Comparison of ENCODE assay signal across 8 cellular contexts in the genomic region with DNA sequence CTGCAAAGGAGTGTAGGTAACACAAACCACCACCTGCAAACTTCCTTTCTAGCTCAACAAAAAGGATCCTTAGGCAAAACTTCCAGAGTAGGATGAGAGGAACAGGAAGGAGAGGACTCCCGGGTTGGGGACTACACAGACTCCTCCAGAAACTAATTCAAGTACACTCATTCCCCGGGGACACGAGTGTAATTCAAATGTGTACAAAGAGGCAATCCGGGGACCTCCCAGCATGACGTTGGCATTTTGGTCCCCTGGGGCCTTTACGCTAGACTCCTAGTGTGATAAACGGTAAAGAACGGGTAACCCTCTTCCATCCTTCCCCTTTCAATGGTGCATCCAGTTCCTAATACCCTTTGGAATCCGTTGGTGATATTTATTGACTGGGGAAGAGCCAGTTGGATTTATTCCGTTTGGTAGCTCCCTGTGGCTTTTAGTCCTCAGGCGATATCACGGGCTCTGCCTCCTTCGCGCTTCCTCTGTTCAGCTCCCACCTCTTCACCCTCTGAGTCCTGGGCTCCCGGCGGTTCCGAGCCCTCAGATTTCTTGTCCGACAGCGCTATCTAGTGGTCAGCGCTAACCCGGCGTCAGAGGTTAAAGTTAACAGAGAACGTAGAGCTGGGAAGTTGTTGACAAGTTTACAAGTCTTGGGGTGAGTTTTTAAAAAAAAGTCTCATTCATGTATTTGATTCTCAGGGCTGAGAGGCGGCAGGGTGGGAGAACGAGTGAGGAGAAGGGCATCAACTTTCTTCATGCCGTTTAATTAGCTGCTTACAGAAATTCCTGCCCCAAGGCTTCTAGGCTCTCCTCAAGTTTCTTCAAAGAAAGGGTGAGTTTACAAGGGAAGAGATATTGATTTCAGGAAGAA. TPM values are rescaled to one million over a fixed set of nuclear protein-coding genes. Genes with fewer than 3 reads are reported as not detected.
DNase-seq lines count a peak whose midpoint lies in the region; ATAC-seq and TF ChIP-seq lines count a peak whose summit lies in the region.

No MANE protein-coding gene starts in this region.

- TF ChIP-seq CTCF in OCI-LY7 (conservative IDR thresholded peaks at IDR 0.05; ENCODE audit: low read length): peak; percentile 97
- peak; percentile 88 for TF ChIP-seq CTCF in nephron progenitor cell (IDR thresholded peaks at IDR 0.05)

- peak overlapping the region; percentile 71 for H3K4me3 Mint-ChIP-seq in nephron progenitor cell
- H3K4me3 Mint-ChIP-seq in stimulated activated naive CD8-positive, alpha-beta T cell treated with anti-CD3 and anti-CD28 coated beads, Interleukin-15, Interleukin-2, amounts not matched to agents 100 ng/mL and 50 ng/mL, for 24 hours: peak overlapping the region; percentile 65

- no peaks in the 10 kb centered on the region for H3K36me3 ChIP-seq in HUES48 (ENCODE audit: control insufficient read depth, insufficient read depth, low read length)
- no peaks in the 10 kb centered on the region for H3K36me3 ChIP-seq in OCI-LY7 (ENCODE audit: insufficient read depth, low read length)

- H3K4me1 ChIP-seq in HUES48 (ENCODE audit: control insufficient read depth, insufficient read depth, low read length) (peaks cover 73% of the 10 kb centered on the region), OCI-LY7 (ENCODE audit: insufficient read depth, low read length, poor library complexity, severe bottlenecking) (no peaks in the 10 kb centered on the region)

- BruUV-seq in OCI-LY7 (replicated peaks; lab: Mats Ljungman, UMichigan): no TSS peak

- H3K4me1 Mint-ChIP-seq in nephron progenitor cell: peaks cover 73% of the 10 kb centered on the region
- peaks cover 51% of the 10 kb centered on the region for H3K4me1 Mint-ChIP-seq in stimulated activated naive CD8-positive, alpha-beta T cell treated with anti-CD3 and anti-CD28 coated beads, Interleukin-15, Interleukin-2, amounts not matched to agents 100 ng/mL and 50 ng/mL, for 24 hours (ENCODE audit: low read depth)

- peaks cover 57% of the 10 kb centered on the region for H3K27me3 ChIP-seq in HUES48 (ENCODE audit: control insufficient read depth, insufficient read depth, low read length)

- peaks cover 66% of the 10 kb centered on the region for H3K27me3 Mint-ChIP-seq in nephron progenitor cell (ENCODE audit: low read depth, poor library complexity)
- H3K27me3 Mint-ChIP-seq in stimulated activated naive CD8-positive, alpha-beta T cell treated with anti-CD3 and anti-CD28 coated beads, Interleukin-15, Interleukin-2, amounts not matched to agents 100 ng/mL and 50 ng/mL, for 24 hours: peaks cover 82% of the 10 kb centered on the region

- no peak overlapping the region for H3K27ac Mint-ChIP-seq in nephron progenitor cell
- no peak overlapping the region for H3K27ac Mint-ChIP-seq in stimulated activated naive CD8-positive, alpha-beta T cell treated with anti-CD3 and anti-CD28 coated beads, Interleukin-15, Interleukin-2, amounts not matched to agents 100 ng/mL and 50 ng/mL, for 24 hours

- intact Hi-C loops in OCI-LY7 (cut with micrococcal nuclease; ENCODE audit: unreplicated experiment): loop anchor here (2.0 to 5.0 kb wide), 4 partner anchors 1116 to 1472 kb away; no protein-coding TSS in a partner anchor

- no peaks in the 10 kb centered on the region for H4K20me1 ChIP-seq in OCI-LY7 (ENCODE audit: insufficient read depth, low read length)

- H3K9ac ChIP-seq in HUES48 (ENCODE audit: low read depth, low read length): no peak overlapping the region

- H3K9me3 Mint-ChIP-seq in nephron progenitor cell: no peaks in the 10 kb centered on the region
- H3K9me3 Mint-ChIP-seq in stimulated activated naive CD8-positive, alpha-beta T cell treated with anti-CD3 and anti-CD28 coated beads, Interleukin-15, Interleukin-2, amounts not matched to agents 100 ng/mL and 50 ng/mL, for 24 hours: no peaks in the 10 kb centered on the region

- H3K36me3 Mint-ChIP-seq in nephron progenitor cell (ENCODE audit: low read depth): no peaks in the 10 kb centered on the region
- H3K36me3 Mint-ChIP-seq in stimulated activated naive CD8-positive, alpha-beta T cell treated with anti-CD3 and anti-CD28 coated beads, Interleukin-15, Interleukin-2, amounts not matched to agents 100 ng/mL and 50 ng/mL, for 24 hours (ENCODE audit: low read depth): no peaks in the 10 kb centered on the region

- H3K4me3 ChIP-seq in HUES48 (ENCODE audit: low read depth, low read length) (peak overlapping the region; percentile 83), OCI-LY7 (ENCODE audit: low read depth, low read length, poor library complexity, severe bottlenecking) (no peak overlapping the region)

- no peaks in the 10 kb centered on the region for H3K9me2 ChIP-seq in OCI-LY7 (ENCODE audit: insufficient read depth, low read length)

- DNase-seq in DMS153 (lab: John Stamatoyannopoulos, UW) (peak; percentile 74), OCI-LY7 (ENCODE audit: low spot score) (peak; percentile 78), activated T-cell treated with anti-CD3 and anti-CD28 coated beads for 48 hours (ENCODE audit: low read depth) (peak; percentile 71), fibroblast of gingiva (ENCODE audit: low read depth) (peak; percentile 84), nephron progenitor cell (peak; percentile 93)

- H3K4me2 ChIP-seq in OCI-LY7 (ENCODE audit: low read length): peak overlapping the region; percentile 29; the same call in 1 of the 2 replicates

- H3K79me2 ChIP-seq in OCI-LY7 (ENCODE audit: insufficient read depth, low read depth, low read length): no peaks in the 10 kb centered on the region

- CTCF ChIA-PET in OCI-LY7 (lab: Charles Lee; ENCODE audit: unreplicated experiment): interaction anchor here (0.5 to 1.3 kb wide), 5 partner anchors 379 to 1555 kb away, joined by 3 to 4 read pairs (median 3); a partner anchor contains a TSS

- H2AFZ ChIP-seq in OCI-LY7 (ENCODE audit: low read length): peak overlapping the region; percentile 23; the same call in 1 of the 2 replicates

- POLR2A ChIA-PET in OCI-LY7 (lab: Charles Lee): interaction anchor here (0.6 kb wide), 2 partner anchors 1216 to 1265 kb away, joined by 3 read pairs; no protein-coding TSS in a partner anchor

- H3K27ac ChIP-seq in HUES48 (ENCODE audit: low read depth, low read length) (no peak overlapping the region), OCI-LY7 (ENCODE audit: low read depth, low read length, poor library complexity, severe bottlenecking) (no peak overlapping the region)

- ATAC-seq in GM21526 (IDR thresholded peaks at IDR 0.05; ENCODE audit: low FRiP score, unreplicated experiment): peak; percentile 73

- H3K9me3 ChIP-seq in HUES48 (ENCODE audit: control insufficient read depth, insufficient read depth, low read length): no peaks in the 10 kb centered on the region
- no peaks in the 10 kb centered on the region for H3K9me3 ChIP-seq in OCI-LY7 (ENCODE audit: low read length)

RNA-seq across cellular contexts. Expression of a gene that starts 2.9 kb away (rescaled TPM):
- total RNA-seq in OCI-LY7 (2014; rRNA removed; shearing (Covaris generic)): not detected in 2 replicates
- total RNA-seq in OCI-LY7 (2022): not detected in 2 replicates

RNA-seq across cellular contexts. Expression of a gene that starts 34.8 kb away (rescaled TPM):
- total RNA-seq in OCI-LY7 (2014; rRNA removed; shearing (Covaris generic)): 133 and 210 TPM in 2 replicates
- 403 and 421 TPM in 2 replicates for total RNA-seq in OCI-LY7 (2022)
